Comparison of ENCODE assay signal across 9 cellular contexts in the genomic region with DNA sequence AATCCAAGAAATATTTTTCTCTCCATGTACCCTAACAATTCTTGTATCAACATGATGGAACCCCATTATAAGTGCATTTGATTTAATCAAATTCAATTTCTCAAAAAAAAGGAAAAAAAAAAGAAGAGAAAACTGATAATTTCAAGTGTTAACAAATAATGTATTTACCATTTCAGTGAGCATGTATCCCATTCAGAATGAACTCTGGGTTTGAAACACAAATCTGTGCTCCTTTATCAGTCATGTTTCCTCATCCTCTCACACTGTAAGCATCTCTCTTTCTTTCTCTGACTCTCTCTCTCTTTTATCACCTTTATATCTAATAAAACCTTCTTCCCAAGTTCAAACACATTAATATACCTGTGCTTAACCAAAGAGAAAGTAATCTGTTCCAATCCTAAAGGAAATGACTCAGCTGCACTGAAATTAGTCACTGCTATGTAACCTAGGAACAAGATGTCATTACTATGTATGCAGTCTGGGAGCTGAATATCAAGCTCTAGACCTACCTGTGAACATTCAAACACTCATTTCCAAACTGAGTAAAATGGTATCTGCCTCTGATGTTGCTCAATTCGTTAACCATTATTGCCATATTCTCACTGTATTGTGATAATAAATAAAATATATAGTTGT.
DNase-seq lines count a peak whose midpoint lies in the region; ATAC-seq, FAIRE-seq and TF ChIP-seq lines count a peak whose summit lies in the region.
"Had no signal": no experiment of that assay in that cellular context is flagged by ENCODE, and none has a peak within 500 bp of the region (broad histone marks: within the 10 kb centered on the region; RNA-seq: fewer than 3 reads in every experiment).

No MANE protein-coding gene starts in this region.

- peak overlapping the region in 1 of 4 donors; percentile 37 for H3K27ac ChIP-seq in pancreas

- DNase-seq in adipocyte (ENCODE audit: low read depth), result peak; percentile 50
- DNase-seq in pancreas, result no peak
- no peak for DNase-seq in inferior parietal cortex (ENCODE audit: extremely low spot score)
- DNase-seq in activated gamma-delta T cell (lab: John Stamatoyannopoulos, UW), result no peak
- no peak for DNase-seq in activated T-cell treated with anti-CD3 and anti-CD28 coated beads, Interleukin-2, amount 50 U/mL, for 24 hours
- DNase-seq: Right ventricle myocardium superior had no signal

- no peaks in the 10 kb centered on the region for H3K36me3 Mint-ChIP-seq in activated T-cell treated with anti-CD3 and anti-CD28 coated beads, Interleukin-2, amount 50 U/mL, for 24 hours (ENCODE audit: low read depth)

- H3K27me3 Mint-ChIP-seq in activated T-cell treated with anti-CD3 and anti-CD28 coated beads, Interleukin-2, amount 50 U/mL, for 24 hours, result no peaks in the 10 kb centered on the region

- H3K27me3 ChIP-seq in adipocyte (replicated peaks; ENCODE audit: control insufficient read depth, insufficient read depth, low read length) (no peaks in the 10 kb centered on the region), pancreas (peaks cover 0 to 4% (median 0%) of the 10 kb centered on the region in 4 donors)

- H3K4me3 ChIP-seq in adipocyte (ENCODE audit: low read length), result no peak overlapping the region
- H3K4me3 ChIP-seq in pancreas, result no peak overlapping the region

- H3K4me3 Mint-ChIP-seq in activated T-cell treated with anti-CD3 and anti-CD28 coated beads, Interleukin-2, amount 50 U/mL, for 24 hours, result no peak overlapping the region

- peak; percentile 88 for ATAC-seq in GM18870 (IDR thresholded peaks at IDR 0.05; ENCODE audit: unreplicated experiment)
- ATAC-seq in HG03097 (IDR thresholded peaks at IDR 0.05; ENCODE audit: low FRiP score, unreplicated experiment), result peak; percentile 83
- ATAC-seq in pancreas, result peak; percentile 89 to 98 (median 94)

- FAIRE-seq in pancreas (lab: Jason Lieb, UNC), result peak; percentile 78
- FAIRE-seq: colon had no signal

- H3K4me1 Mint-ChIP-seq in activated T-cell treated with anti-CD3 and anti-CD28 coated beads, Interleukin-2, amount 50 U/mL, for 24 hours (ENCODE audit: low read depth), result peaks cover 1% of the 10 kb centered on the region

- H3K9me3 Mint-ChIP-seq in activated T-cell treated with anti-CD3 and anti-CD28 coated beads, Interleukin-2, amount 50 U/mL, for 24 hours, result no peaks in the 10 kb centered on the region

- intact Hi-C loops in pancreas (cut with DNase I), result no loop called here

- H3K4me1 ChIP-seq in adipocyte (ENCODE audit: control insufficient read depth, insufficient read depth, low read length) (peaks cover 9% of the 10 kb centered on the region), pancreas (peaks cover 0 to 6% (median 0%) of the 10 kb centered on the region in 3 donors)

- H3K9me3 ChIP-seq in adipocyte (ENCODE audit: control insufficient read depth, low read length) (no peaks in the 10 kb centered on the region), pancreas (no peaks in the 10 kb centered on the region)

- WGBS in pancreas, 2 donors, result 0 to 2% methylated on average over 1 of the region's 1 CpG

- no peak overlapping the region for H3K27ac Mint-ChIP-seq in activated T-cell treated with anti-CD3 and anti-CD28 coated beads, Interleukin-2, amount 50 U/mL, for 24 hours

- H3K36me3 ChIP-seq in adipocyte (ENCODE audit: control insufficient read depth, insufficient read depth, low read length, severe bottlenecking), result no peaks in the 10 kb centered on the region
- no peaks in the 10 kb centered on the region for H3K36me3 ChIP-seq in pancreas

- no peak for TF ChIP-seq CTCF in pancreas (IDR thresholded peaks at IDR 0.05)

- no peak overlapping the region for H3K9ac ChIP-seq in adipocyte (ENCODE audit: low read length)
